18 cellular contexts compared by ENCODE assay signal in the genomic region with DNA sequence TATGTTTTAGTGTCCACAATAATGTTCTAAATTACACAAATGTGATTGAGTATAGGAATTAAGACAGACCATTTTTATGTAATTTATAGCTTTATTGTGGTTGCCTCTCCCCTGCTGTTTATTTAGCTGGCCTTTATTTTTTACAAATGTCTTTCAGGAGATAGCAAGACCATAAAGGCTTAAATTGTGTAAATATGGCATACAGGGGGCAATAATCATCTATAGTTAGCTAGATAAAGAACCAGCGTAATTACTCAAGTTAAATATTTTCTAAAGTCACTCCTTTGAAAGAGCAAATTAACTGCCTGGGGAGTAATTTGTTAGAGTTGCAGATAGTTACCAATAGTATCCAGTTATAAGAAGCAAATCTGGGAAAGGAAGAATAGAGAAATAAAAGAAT. TPM values are rescaled to one million over a fixed set of nuclear protein-coding genes. Genes with fewer than 3 reads are reported as not detected.
DNase-seq lines count a peak whose midpoint lies in the region; ATAC-seq, FAIRE-seq and TF ChIP-seq lines count a peak whose summit lies in the region.
"Had no signal": no experiment of that assay in that cellular context is flagged by ENCODE, and none has a peak within 500 bp of the region (broad histone marks: within the 10 kb centered on the region; RNA-seq: fewer than 3 reads in every experiment).

A gene (plus strand): TSS at position 323 of the 400 bp plus-strand sequence. CDS start 138 bp downstream, outside the sequence.

- H4K91ac ChIP-seq in IMR-90 (ENCODE audit: insufficient read depth, low read depth, low read length) = no peak within 1 kb of the TSS

- dilution Hi-C loops in IMR-90 (cut with HindIII; ENCODE audit: low sequenced_read_pairs, unreplicated experiment) = no loop called here

- H3K4me1 Mint-ChIP-seq in WTC11 = peaks cover 2% of the 10 kb centered on the region
- H3K4me1 Mint-ChIP-seq: CD4-positive, CD25-positive, alpha-beta regulatory T cell had no signal

- DNase-seq in IMR-90 (no peak), NCI-H69 (lab: John Stamatoyannopoulos, UW) (peak; percentile 53), left colon (no peak), small intestine (peak; percentile 78), posterior vena cava (ENCODE audit: low spot score) (no peak), WTC11 (ENCODE audit: low spot score) (no peak), SJCRH30 (no peak)
- DNase-seq: BE2C; CD4-positive, CD25-positive, alpha-beta regulatory T cell; DMS79 treated with DMSO at 0.1 percent for 48 hours; H9; KBM-7; NCI-H1092 treated with DMSO at 0.1 percent for 48 hours; NCI-H1694 treated with DMSO at 0.1 percent for 48 hours; NCI-H2107; NCI-H82 had no signal

- no peaks in the 10 kb centered on the region for H3K9me1 ChIP-seq in IMR-90 (ENCODE audit: insufficient read depth, low read length)

- no peak within 1 kb of the TSS for H2BK20ac ChIP-seq in IMR-90 (ENCODE audit: low read depth, low read length)

- peak; percentile 84 for FAIRE-seq in small intestine (lab: Jason Lieb, UNC)

- POLR2A ChIA-PET in IMR-90 (lab: Charles Lee; ENCODE audit: unreplicated experiment) = no interaction called here
- POLR2A ChIA-PET in WTC11 (lab: Charles Lee) = no interaction called here

- H3K36me3 ChIP-seq in IMR-90 (ENCODE audit: control insufficient read depth, insufficient read depth, low read length) (no peaks in the 10 kb centered on the region), small intestine (ENCODE audit: control insufficient read depth in 2 of 2, insufficient read depth in 2 of 2, low read length in 2 of 2) (no peaks in the 10 kb centered on the region), SJCRH30 (no peaks in the 10 kb centered on the region)
- H3K36me3 ChIP-seq: BE2C had no signal

- H2AK5ac ChIP-seq in IMR-90 (ENCODE audit: low read depth, low read length) = no peak within 1 kb of the TSS

- H3K18ac ChIP-seq in IMR-90 (ENCODE audit: low read depth, low read length) = no peak within 1 kb of the TSS

- H3K4me2 ChIP-seq in IMR-90 (ENCODE audit: low read depth, low read length) = no peak within 1 kb of the TSS

- no peak within 1 kb of the TSS for H2BK5ac ChIP-seq in IMR-90 (ENCODE audit: low read depth, low read length, poor library complexity, severe bottlenecking)

- H4K20me1 ChIP-seq in IMR-90 (ENCODE audit: insufficient read depth, low read length) = no peaks in the 10 kb centered on the region

- H3K9me3 ChIP-seq in IMR-90 (ENCODE audit: control insufficient read depth, insufficient read depth, low read length) (no peaks in the 10 kb centered on the region), small intestine (ENCODE audit: control insufficient read depth, low read depth) (no peaks in the 10 kb centered on the region), SJCRH30 (replicated peaks) (no peaks in the 10 kb centered on the region)
- H3K9me3 ChIP-seq: BE2C had no signal

- H4K8ac ChIP-seq in IMR-90 (ENCODE audit: low read depth in 2 of 2, low read length in 2 of 2) = no peak within 1 kb of the TSS

- H3K4me3 ChIP-seq in IMR-90 (ENCODE audit: insufficient read depth, low read depth, low read length) = no peak within 1 kb of the TSS
- H3K4me3 ChIP-seq in small intestine (ENCODE audit: low read depth in 1 of 2, low read length in 2 of 2) = peak within 1 kb of the TSS in 1 of 2 donors; percentile 45
- no peak within 1 kb of the TSS for H3K4me3 ChIP-seq in SJCRH30

- no peak within 1 kb of the TSS for H3K27ac Mint-ChIP-seq in WTC11
- H3K27ac Mint-ChIP-seq: CD4-positive, CD25-positive, alpha-beta regulatory T cell had no signal

- no peak within 1 kb of the TSS for H3K4ac ChIP-seq in IMR-90 (ENCODE audit: low read depth, low read length)

- no peaks in the 10 kb centered on the region for H3K27me3 Mint-ChIP-seq in WTC11 (ENCODE audit: low read depth)
- H3K27me3 Mint-ChIP-seq: CD4-positive, CD25-positive, alpha-beta regulatory T cell had no signal

- no peak for TF ChIP-seq CTCF in IMR-90 (conservative IDR thresholded peaks at IDR 0.05; ENCODE audit: low read depth, low read length)
- TF ChIP-seq CTCF in WTC11 (IDR thresholded peaks at IDR 0.05) = no peak

- no peak within 1 kb of the TSS for H3K4me3 Mint-ChIP-seq in WTC11
- H3K4me3 Mint-ChIP-seq: CD4-positive, CD25-positive, alpha-beta regulatory T cell; H9 had no signal

- H3K14ac ChIP-seq in IMR-90 (replicated peaks; ENCODE audit: low read depth, low read length) = no peak within 1 kb of the TSS

- no peak for TF ChIP-seq RAD21 in IMR-90 (IDR thresholded peaks at IDR 0.05; ENCODE audit: low read length)

- no peak within 1 kb of the TSS for H3K27ac ChIP-seq in IMR-90 (ENCODE audit: insufficient read depth, low read length)
- H3K27ac ChIP-seq in small intestine (ENCODE audit: low read depth in 1 of 2, low read length in 1 of 2) = peak within 1 kb of the TSS; percentile 13 to 48
- H3K27ac ChIP-seq in SJCRH30 = no peak within 1 kb of the TSS

- no peak within 1 kb of the TSS for H3K9ac ChIP-seq in IMR-90 (ENCODE audit: low read depth, low read length)

- no peak for TF ChIP-seq POLR2A in IMR-90 (IDR thresholded peaks at IDR 0.05; ENCODE audit: low read depth, low read length)

- H3K36me3 Mint-ChIP-seq in WTC11 = no peaks in the 10 kb centered on the region
- H3K36me3 Mint-ChIP-seq: CD4-positive, CD25-positive, alpha-beta regulatory T cell had no signal

- intact Hi-C loops in IMR-90 (cut with micrococcal nuclease) = no loop called here
- intact Hi-C loops in left colon (cut with DNase I, micrococcal nuclease) = no loop called here
- intact Hi-C loops in posterior vena cava (cut with DNase I) = no loop called here

- no peak for ATAC-seq in IMR-90 (ENCODE audit: low read depth)
- ATAC-seq in left colon = peak; percentile 81
- no peak for ATAC-seq in WTC11
- ATAC-seq: Panc1 had no signal

- no peaks in the 10 kb centered on the region for H3K79me1 ChIP-seq in IMR-90 (ENCODE audit: low read depth in 1 of 2, low read length in 2 of 2)

- H3K56ac ChIP-seq in IMR-90 (ENCODE audit: extremely low read depth, insufficient read depth, low read length) = no peak within 1 kb of the TSS

- no peak within 1 kb of the TSS for H3K23ac ChIP-seq in IMR-90 (ENCODE audit: low read depth, low read length)

- H3K9me3 Mint-ChIP-seq in WTC11 = peaks cover 3% of the 10 kb centered on the region
- H3K9me3 Mint-ChIP-seq: H9 had no signal

- in situ Hi-C loops in IMR-90 (cut with MboI; ENCODE audit: low sequenced_read_pairs) = no loop called here

- H2BK15ac ChIP-seq in IMR-90 (ENCODE audit: low read depth, low read length) = no peak within 1 kb of the TSS

- H2AFZ ChIP-seq in IMR-90 (replicated peaks; ENCODE audit: low read length, poor library complexity) = peak within 1 kb of the TSS; percentile 44

- BruUV-seq in IMR-90 (replicated peaks; lab: Mats Ljungman, UMichigan) = no TSS peak

- no peak within 1 kb of the TSS for H2BK120ac ChIP-seq in IMR-90 (ENCODE audit: low read depth, low read length)

- no peaks in the 10 kb centered on the region for H3K27me3 ChIP-seq in IMR-90 (ENCODE audit: control insufficient read depth, insufficient read depth, low read length)
- H3K27me3 ChIP-seq in small intestine (ENCODE audit: control insufficient read depth in 2 of 2, insufficient read depth in 2 of 2, low read length in 2 of 2) = no peaks in the 10 kb centered on the region
- H3K27me3 ChIP-seq in SJCRH30 = no peaks in the 10 kb centered on the region
- H3K27me3 ChIP-seq: BE2C had no signal

- no CpG with 5 or more reads among the region's 1 CpG for WGBS in IMR-90 (ENCODE audit: extremely low coverage in 2 of 2, insufficient read length in 1 of 2), 2 experiments
- 15 to 59% (median 25%) methylated on average over 1 of the region's 1 CpG for WGBS in small intestine, 3 donors

- H4K5ac ChIP-seq in IMR-90 (ENCODE audit: low read depth, low read length) = no peak within 1 kb of the TSS

- CTCF ChIA-PET in IMR-90 (lab: Yijun Ruan, JAX) (no interaction called here), WTC11 (lab: Charles Lee) (no interaction called here)

- H3K4me1 ChIP-seq in IMR-90 (ENCODE audit: control insufficient read depth, insufficient read depth, low read length) = no peaks in the 10 kb centered on the region
- H3K4me1 ChIP-seq in small intestine (ENCODE audit: control insufficient read depth in 2 of 2, insufficient read depth in 1 of 2, low read depth in 1 of 2, low read length in 1 of 2) = no peaks in the 10 kb centered on the region
- no peaks in the 10 kb centered on the region for H3K4me1 ChIP-seq in SJCRH30
- H3K4me1 ChIP-seq: BE2C had no signal

- H2AK9ac ChIP-seq in IMR-90 (replicated peaks; ENCODE audit: low read depth, low read length, poor library complexity) = no peak within 1 kb of the TSS

TF ChIP-seq in IMR-90, 13 proteins besides CTCF, POLR2A, EP300 and RAD21 (continues in another document):
- TF ChIP-seq, protein P1, sequence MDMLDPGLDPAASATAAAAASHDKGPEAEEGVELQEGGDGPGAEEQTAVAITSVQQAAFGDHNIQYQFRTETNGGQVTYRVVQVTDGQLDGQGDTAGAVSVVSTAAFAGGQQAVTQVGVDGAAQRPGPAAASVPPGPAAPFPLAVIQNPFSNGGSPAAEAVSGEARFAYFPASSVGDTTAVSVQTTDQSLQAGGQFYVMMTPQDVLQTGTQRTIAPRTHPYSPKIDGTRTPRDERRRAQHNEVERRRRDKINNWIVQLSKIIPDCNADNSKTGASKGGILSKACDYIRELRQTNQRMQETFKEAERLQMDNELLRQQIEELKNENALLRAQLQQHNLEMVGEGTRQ (IDR thresholded peaks at IDR 0.05; ENCODE audit: low read depth, low read length) = no peak
- TF ChIP-seq MXI1 (IDR thresholded peaks at IDR 0.05; ENCODE audit: borderline replicate concordance, low read depth, low read length) (no peak), BHLHE40 (IDR thresholded peaks at IDR 0.05; ENCODE audit: low read depth, low read length) (no peak)

TF ChIP-seq in WTC11, 78 proteins besides CTCF, POLR2A, EP300 and RAD21 (continues in another document):
- TF ChIP-seq NFATC4 (CRISPR knock-in tag; IDR thresholded peaks at IDR 0.05) = no peak
- no peak for TF ChIP-seq NFYB (CRISPR knock-in tag; conservative IDR thresholded peaks at IDR 0.05; ENCODE audit: low read depth)
- no peak for TF ChIP-seq ETV6 (CRISPR knock-in tag; IDR thresholded peaks at IDR 0.05)
- TF ChIP-seq, protein P2, sequence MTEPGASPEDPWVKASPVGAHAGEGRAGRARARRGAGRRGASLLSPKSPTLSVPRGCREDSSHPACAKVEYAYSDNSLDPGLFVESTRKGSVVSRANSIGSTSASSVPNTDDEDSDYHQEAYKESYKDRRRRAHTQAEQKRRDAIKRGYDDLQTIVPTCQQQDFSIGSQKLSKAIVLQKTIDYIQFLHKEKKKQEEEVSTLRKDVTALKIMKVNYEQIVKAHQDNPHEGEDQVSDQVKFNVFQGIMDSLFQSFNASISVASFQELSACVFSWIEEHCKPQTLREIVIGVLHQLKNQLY (CRISPR knock-in tag; IDR thresholded peaks at IDR 0.05) = no peak
- no peak for TF ChIP-seq ZNF138 (CRISPR knock-in tag; conservative IDR thresholded peaks at IDR 0.05)

RNA-seq across cellular contexts. Expression of the gene that starts here (rescaled TPM):
- total RNA-seq in IMR-90 (2012; rRNA removed) (0.56 and 1.1 TPM in 2 replicates), left colon (under 1 TPM; 0.15 to 0.36 TPM), posterior vena cava (1 to 10 TPM in 1 of 2 donors, under 1 TPM in 1; 0.62 to 3.4 TPM), WTC11 (2021) (0.50 to 0.64 TPM (median 0.60 TPM) in 3 replicates)
- polyA plus RNA-seq in IMR-90 (2012; rRNA removed) (0.27 and 0.34 TPM in 2 replicates), small intestine (10 to 100 TPM; 21.2 to 41.6 (median 28.4) TPM)
- polyA plus RNA-seq in IMR-90 (2012; cell fraction: cytosol; rRNA removed) = 0.16 and 0.22 TPM in 2 replicates
- 0.10 and 0.36 TPM in 2 replicates for polyA plus RNA-seq in IMR-90 (2012; cell fraction: nucleus; rRNA removed; ENCODE audit: low replicate concordance)
- not detected in 2 replicates for total RNA-seq in SJCRH30 (2014; rRNA removed; shearing (Covaris generic))
- total RNA-seq: CD4-positive, CD25-positive, alpha-beta regulatory T cell; NCI-H460 had no signal
- polyA plus RNA-seq: CD4-positive, CD25-positive, alpha-beta regulatory T cell had no signal

Comparison
In these comparisons a context has a peak if more than half of its experiments do, and no peak if none do; other contexts are left out.
1. RNA of the gene that starts here (polyA plus RNA-seq): 21.2 to 41.6 TPM in small intestine; 0.10 to 0.36 TPM in IMR-90; every median in the first group is over 10 times any median in the second.
2. Peak in ATAC-seq in left colon; RNA of the gene not detected or under 1 TPM.
3. DNase-seq: peak in NCI-H69 (single experiment) and small intestine (single experiment); none in IMR-90 (single experiment), left colon (0 of 2), posterior vena cava (single experiment), WTC11 (single experiment) and SJCRH30 (0 of 2).
4. H3K27ac ChIP-seq: peak in small intestine (2 of 2); none in IMR-90 (single experiment) and SJCRH30 (single experiment).